In genomic region chr4:171718069-171718468, GRCh38 we compare ENCODE assay signal across 13 cellular contexts.
DNase-seq lines count a peak whose midpoint lies in the region; ATAC-seq and TF ChIP-seq lines count a peak whose summit lies in the region.
"Had no signal": no experiment of that assay in that cellular context is flagged by ENCODE, and none has a peak within 500 bp of the region (broad histone marks: within the 10 kb centered on the region; RNA-seq: fewer than 3 reads in every experiment).

No MANE protein-coding gene starts in this region.

- H3K4me2 ChIP-seq in neural cell (ENCODE audit: low read length), result no peak overlapping the region
- H3K4me2 ChIP-seq in trophoblast cell (ENCODE audit: low read length), result no peak overlapping the region
- H3K4me2 ChIP-seq: GM23338 had no signal

- H3K27me3 ChIP-seq in gastroesophageal sphincter (no peaks in the 10 kb centered on the region), neural cell (ENCODE audit: insufficient read depth, low read depth, low read length) (no peaks in the 10 kb centered on the region), upper lobe of right lung (no peaks in the 10 kb centered on the region), trophoblast cell (ENCODE audit: insufficient read depth, low read length) (no peaks in the 10 kb centered on the region)
- H3K27me3 ChIP-seq: BE2C had no signal

- ATAC-seq in gastroesophageal sphincter (peak; percentile 31), upper lobe of right lung (peak; percentile 21)
- ATAC-seq: GM23338 had no signal

- no peak overlapping the region for H3K9ac ChIP-seq in neural cell (ENCODE audit: low read length)
- H3K9ac ChIP-seq in trophoblast cell (ENCODE audit: low read length), result no peak overlapping the region

- H2BK12ac ChIP-seq in trophoblast cell (ENCODE audit: low read length), result no peak overlapping the region

- H3F3A ChIP-seq in neural cell (ENCODE audit: insufficient read depth, low read length, poor library complexity, severe bottlenecking), result peaks cover 8% of the 10 kb centered on the region

- H3K9me3 ChIP-seq in gastroesophageal sphincter, result no peaks in the 10 kb centered on the region
- no peaks in the 10 kb centered on the region for H3K9me3 ChIP-seq in neural cell (ENCODE audit: low read length)
- H3K9me3 ChIP-seq in upper lobe of right lung, result no peaks in the 10 kb centered on the region
- H3K9me3 ChIP-seq in trophoblast cell (ENCODE audit: insufficient read depth, low read depth, low read length), result peaks cover 3% of the 10 kb centered on the region
- H3K9me3 ChIP-seq: BE2C had no signal

- H4K8ac ChIP-seq in trophoblast cell (ENCODE audit: low read depth, low read length), result no peak overlapping the region

- intact Hi-C loops in upper lobe of right lung (cut with DNase I), result no loop called here

- no peak overlapping the region for H3K4ac ChIP-seq in trophoblast cell (ENCODE audit: low read depth, low read length)

- H4K91ac ChIP-seq in trophoblast cell (ENCODE audit: low read depth, low read length), result no peak overlapping the region

- no peaks in the 10 kb centered on the region for H4K20me1 ChIP-seq in neural cell (ENCODE audit: insufficient read depth)

- H3K4me3 ChIP-seq in gastroesophageal sphincter (no peak overlapping the region), neural cell (ENCODE audit: low read length) (no peak overlapping the region), upper lobe of right lung (no peak overlapping the region), trophoblast cell (ENCODE audit: low read depth, low read length) (no peak overlapping the region)
- H3K4me3 ChIP-seq: GM23338 had no signal

- no peak overlapping the region for H3K23ac ChIP-seq in trophoblast cell (ENCODE audit: low read length)

- no peak for TF ChIP-seq RAD21 in neural cell (conservative IDR thresholded peaks at IDR 0.05)

- in situ Hi-C loops in G401 (cut with HindIII; ENCODE audit: low sequenced_read_pairs), result no loop called here

- H2BK120ac ChIP-seq in trophoblast cell (ENCODE audit: insufficient read depth, low read length, poor library complexity), result no peak overlapping the region

- no peaks in the 10 kb centered on the region for H3K79me1 ChIP-seq in trophoblast cell (ENCODE audit: low read length)

- no peak overlapping the region for H3K14ac ChIP-seq in trophoblast cell (ENCODE audit: low read length)

- no peaks in the 10 kb centered on the region for H3K79me2 ChIP-seq in neural cell (replicated peaks; ENCODE audit: insufficient read depth, low read length)
- no peaks in the 10 kb centered on the region for H3K79me2 ChIP-seq in trophoblast cell (ENCODE audit: control insufficient read depth, insufficient read depth, low read length, poor library complexity)

- DNase-seq in NCI-H2107 (lab: John Stamatoyannopoulos, UW), result peak; percentile 0
- no peak for DNase-seq in upper lobe of right lung
- no peak for DNase-seq in substantia nigra (lab: John Stamatoyannopoulos, UW)
- DNase-seq in trophoblast cell, result no peak
- no peak for DNase-seq in G401 (ENCODE audit: low spot score)
- DNase-seq: BE2C; CD4-positive, alpha-beta memory T cell; DMS79; H9 had no signal

- H3K27ac ChIP-seq in gastroesophageal sphincter (no peak overlapping the region), neural cell (ENCODE audit: low read length) (peak overlapping the region; percentile 26), upper lobe of right lung (no peak overlapping the region), substantia nigra (ENCODE audit: low read depth, low read length, poor library complexity, severe bottlenecking) (no peak overlapping the region), trophoblast cell (ENCODE audit: low read depth, low read length) (no peak overlapping the region)
- H3K27ac ChIP-seq: C4-2B had no signal

- no peak for TF ChIP-seq CTCF in gastroesophageal sphincter (IDR thresholded peaks at IDR 0.05)
- TF ChIP-seq CTCF in neural cell (IDR thresholded peaks at IDR 0.05; ENCODE audit: poor library complexity, severe bottlenecking), result no peak
- no peak for TF ChIP-seq CTCF in upper lobe of right lung (IDR thresholded peaks at IDR 0.05)

- TF ChIP-seq EP300 in gastroesophageal sphincter (IDR thresholded peaks at IDR 0.05) (no peak), neural cell (conservative IDR thresholded peaks at IDR 0.05; ENCODE audit: poor library complexity, severe bottlenecking) (no peak)

- H2AFZ ChIP-seq in neural cell (ENCODE audit: low read depth, low read length) (no peak overlapping the region), trophoblast cell (ENCODE audit: insufficient read depth, low read length, poor library complexity) (no peak overlapping the region)
- H2AFZ ChIP-seq: GM23338 had no signal

- H3K4me1 ChIP-seq in gastroesophageal sphincter, result no peaks in the 10 kb centered on the region
- no peaks in the 10 kb centered on the region for H3K4me1 ChIP-seq in upper lobe of right lung
- no peaks in the 10 kb centered on the region for H3K4me1 ChIP-seq in trophoblast cell (ENCODE audit: control insufficient read depth in 1 of 2, insufficient read depth in 2 of 2, low read length in 2 of 2)
- H3K4me1 ChIP-seq: BE2C had no signal

- TF ChIP-seq POLR2A in gastroesophageal sphincter (IDR thresholded peaks at IDR 0.05), result no peak

- WGBS in gastroesophageal sphincter (ENCODE audit: low coverage in 1 of 2), 2 donors, result 75 to 83% methylated on average over 1 of the region's 1 CpG
- WGBS in trophoblast cell (ENCODE audit: extremely low coverage, insufficient coverage, insufficient read length), result no CpG with 5 or more reads among the region's 1 CpG

- H2BK5ac ChIP-seq in trophoblast cell (ENCODE audit: low read depth, low read length, poor library complexity), result no peak overlapping the region

- no peak overlapping the region for H4K12ac ChIP-seq in trophoblast cell (ENCODE audit: low read depth, low read length)

- H3K36me3 ChIP-seq in gastroesophageal sphincter, result no peaks in the 10 kb centered on the region
- no peaks in the 10 kb centered on the region for H3K36me3 ChIP-seq in neural cell (ENCODE audit: insufficient read depth, low read length)
- H3K36me3 ChIP-seq in upper lobe of right lung, result no peaks in the 10 kb centered on the region
- no peaks in the 10 kb centered on the region for H3K36me3 ChIP-seq in trophoblast cell (ENCODE audit: control insufficient read depth in 1 of 2, insufficient read depth in 2 of 2, low read length in 2 of 2)
- H3K36me3 ChIP-seq: BE2C had no signal

- no peak overlapping the region for H3K18ac ChIP-seq in trophoblast cell (ENCODE audit: low read length)

- H2AK5ac ChIP-seq in trophoblast cell (ENCODE audit: low read length), result no peak overlapping the region

- H3K9me2 ChIP-seq in neural cell (ENCODE audit: insufficient read depth, low read length), result no peaks in the 10 kb centered on the region

TF ChIP-seq in neural cell, 6 proteins besides CTCF, POLR2A, EP300 and RAD21:
- TF ChIP-seq SMC3 (conservative IDR thresholded peaks at IDR 0.05; ENCODE audit: poor library complexity) (no peak), REST (IDR thresholded peaks at IDR 0.05; ENCODE audit: borderline replicate concordance) (peak; percentile 71)
